In genomic region chr4:141132689-141133145, GRCh38 we compare ENCODE assay signal across 1 cellular context.
TF ChIP-seq lines count a peak whose summit lies in the region.

No MANE protein-coding gene starts in this region.

TF ChIP-seq in GM23338, 12 proteins besides CTCF, POLR2A, EP300 and RAD21 (continued from another document):
- TF ChIP-seq, protein P1, sequence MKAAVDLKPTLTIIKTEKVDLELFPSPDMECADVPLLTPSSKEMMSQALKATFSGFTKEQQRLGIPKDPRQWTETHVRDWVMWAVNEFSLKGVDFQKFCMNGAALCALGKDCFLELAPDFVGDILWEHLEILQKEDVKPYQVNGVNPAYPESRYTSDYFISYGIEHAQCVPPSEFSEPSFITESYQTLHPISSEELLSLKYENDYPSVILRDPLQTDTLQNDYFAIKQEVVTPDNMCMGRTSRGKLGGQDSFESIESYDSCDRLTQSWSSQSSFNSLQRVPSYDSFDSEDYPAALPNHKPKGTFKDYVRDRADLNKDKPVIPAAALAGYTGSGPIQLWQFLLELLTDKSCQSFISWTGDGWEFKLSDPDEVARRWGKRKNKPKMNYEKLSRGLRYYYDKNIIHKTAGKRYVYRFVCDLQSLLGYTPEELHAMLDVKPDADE (IDR thresholded peaks at IDR 0.05): no peak
- TF ChIP-seq JUNB (IDR thresholded peaks at IDR 0.05; ENCODE audit: unreplicated experiment) (no peak), EZH2phosphoT487 (IDR thresholded peaks at IDR 0.05; ENCODE audit: unreplicated experiment) (no peak), STAT1 (IDR thresholded peaks at IDR 0.05; ENCODE audit: unreplicated experiment) (no peak), REST (IDR thresholded peaks at IDR 0.05; ENCODE audit: unreplicated experiment) (no peak), POLR2AphosphoS5 (IDR thresholded peaks at IDR 0.05; ENCODE audit: low read depth) (no peak)
TF ChIP-seq in GM23338: peak in this region for 0.
